ENCODE assay signal across 22 cellular contexts in the genomic region with DNA sequence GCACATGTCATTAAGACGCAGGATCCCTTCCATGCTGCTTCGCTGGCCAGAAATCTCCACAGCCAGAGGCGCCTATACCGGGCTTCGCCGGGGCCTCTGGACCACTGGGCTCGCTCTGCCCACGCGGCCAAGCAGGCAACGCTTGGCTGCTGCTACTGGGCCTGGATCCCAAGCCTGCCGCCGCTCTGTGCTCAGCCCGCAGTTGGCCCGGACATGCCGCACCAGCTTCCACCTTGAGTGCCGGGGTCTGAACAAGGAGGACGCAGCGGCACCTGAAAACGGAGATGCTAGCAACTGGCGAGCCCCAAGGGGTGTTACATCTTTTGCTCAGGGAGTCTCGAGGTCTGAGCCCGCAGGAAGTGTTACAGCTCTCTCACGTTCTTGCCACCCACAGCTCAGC.
"Had no signal": no experiment of that assay in that cellular context is flagged by ENCODE, and none has a peak within 500 bp of the region (broad histone marks: within the 10 kb centered on the region; RNA-seq: fewer than 3 reads in every experiment).

No MANE protein-coding gene starts in this region.

- H3K4me1 ChIP-seq: colonic mucosa, foreskin keratinocyte, gastroesophageal sphincter, heart left ventricle, left lung, lower lobe of right lung had no signal

- H3K4me3 ChIP-seq: colonic mucosa, gastroesophageal sphincter, heart left ventricle, hepatocyte, left lung, lower lobe of right lung had no signal

- H3K9me3 ChIP-seq: colonic mucosa, gastroesophageal sphincter, heart left ventricle, left lung, lower lobe of right lung had no signal

- H3K27me3 ChIP-seq: colonic mucosa, foreskin keratinocyte, hepatocyte, left lung had no signal

- H3K27ac ChIP-seq: colonic mucosa, epithelial cell of prostate, foreskin keratinocyte, gastroesophageal sphincter, heart left ventricle, hepatocyte, left lung, lower lobe of right lung had no signal

- DNase-seq: colonic mucosa; cortex of kidney; effector CD8-positive, alpha-beta T cell; effector memory CD8-positive, alpha-beta T cell; endodermal cell; erythroblast; foreskin keratinocyte; heart left ventricle; hypothalamus; immature natural killer cell; islet precursor cell; left cardiac atrium; left lung; left ventricle myocardium superior; lower lobe of right lung; mesenchymal stem cell had no signal

- H3K79me2 ChIP-seq: hepatocyte had no signal

- FAIRE-seq: endometrium, frontal cortex had no signal

- H3K36me3 ChIP-seq: colonic mucosa, gastroesophageal sphincter, heart left ventricle, left lung, lower lobe of right lung had no signal

- H2AFZ ChIP-seq: hepatocyte had no signal

- H3K4me2 ChIP-seq: hepatocyte had no signal

- ATAC-seq: effector memory CD8-positive, alpha-beta T cell; esophagus mucosa; foreskin keratinocyte; gastroesophageal sphincter; heart left ventricle; left cardiac atrium; left lung; left ventricle myocardium superior; lower lobe of right lung had no signal
